Comparison of ENCODE assay signal across 3 cellular contexts in the genomic region with DNA sequence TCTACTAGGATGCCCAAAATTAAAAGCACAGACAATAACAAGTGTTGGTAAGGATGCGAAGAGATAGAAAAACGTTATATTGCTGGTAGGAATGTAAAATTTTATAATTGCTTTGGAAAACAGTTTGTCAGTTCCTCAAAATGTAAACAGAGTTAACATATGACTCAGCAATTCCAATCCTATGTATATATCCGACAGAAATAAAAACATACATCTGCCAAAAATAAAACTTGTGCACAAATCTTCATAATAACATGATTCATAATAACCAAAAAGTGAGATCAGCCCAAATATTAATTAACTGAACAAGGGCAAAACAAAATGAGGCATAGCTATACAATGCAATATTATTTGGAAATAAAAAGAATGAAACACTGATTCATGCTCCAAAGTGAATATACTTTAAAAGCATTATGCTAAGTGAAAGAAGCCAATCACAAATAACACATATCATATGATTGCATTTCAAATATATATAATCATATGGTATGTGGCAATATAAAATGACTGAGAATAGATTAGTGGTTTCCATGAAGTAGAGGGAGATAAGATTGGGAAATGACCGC.
TF ChIP-seq lines count a peak whose summit lies in the region.

No MANE protein-coding gene starts in this region.

TF ChIP-seq in A549, 52 proteins besides CTCF, POLR2A, EP300 and RAD21:
- TF ChIP-seq, protein P1, sequence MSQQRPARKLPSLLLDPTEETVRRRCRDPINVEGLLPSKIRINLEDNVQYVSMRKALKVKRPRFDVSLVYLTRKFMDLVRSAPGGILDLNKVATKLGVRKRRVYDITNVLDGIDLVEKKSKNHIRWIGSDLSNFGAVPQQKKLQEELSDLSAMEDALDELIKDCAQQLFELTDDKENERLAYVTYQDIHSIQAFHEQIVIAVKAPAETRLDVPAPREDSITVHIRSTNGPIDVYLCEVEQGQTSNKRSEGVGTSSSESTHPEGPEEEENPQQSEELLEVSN (IDR thresholded peaks at IDR 0.05; ENCODE audit: borderline replicate concordance, low read depth) = no peak
- TF ChIP-seq MAFK (IDR thresholded peaks at IDR 0.05; ENCODE audit: partially characterized antibody) (peak; percentile 82), NFE2L2 (conservative IDR thresholded peaks at IDR 0.05; ENCODE audit: low read length) (0 out of 2 replicates have a peak, but pooled peaks have one; percentile 56)
TF ChIP-seq in A549: peak in this region for 2.

TF ChIP-seq in GM23338, 12 proteins besides CTCF, POLR2A, EP300 and RAD21:
- TF ChIP-seq ZNF462 (CRISPR knock-in tag; IDR thresholded peaks at IDR 0.05) (no peak), NANOG (IDR thresholded peaks at IDR 0.05; ENCODE audit: borderline replicate concordance) (no peak), STAT1 (IDR thresholded peaks at IDR 0.05; ENCODE audit: unreplicated experiment) (no peak), JUNB (IDR thresholded peaks at IDR 0.05; ENCODE audit: unreplicated experiment) (no peak), ETS1 (IDR thresholded peaks at IDR 0.05) (no peak), EZH2phosphoT487 (IDR thresholded peaks at IDR 0.05; ENCODE audit: unreplicated experiment) (no peak), ZNF331 (CRISPR knock-in tag; IDR thresholded peaks at IDR 0.05; ENCODE audit: low read depth) (no peak)

TF ChIP-seq in H1, 55 proteins besides CTCF, POLR2A, EP300 and RAD21 (continued from another document):
- TF ChIP-seq MAFK (IDR thresholded peaks at IDR 0.05; ENCODE audit: low read depth, low read length) = peak; percentile 6; the same call in 1 of the 2 replicates
- TF ChIP-seq TEAD4 (IDR thresholded peaks at IDR 0.05; ENCODE audit: low read depth, low read length) = no peak
- no peak for TF ChIP-seq PHF8 (conservative IDR thresholded peaks at IDR 0.05; ENCODE audit: low read depth, low read length)
TF ChIP-seq in H1: peak in this region for 1.
